8 cellular contexts compared by ENCODE assay signal in genomic region chr1:2549367-2550011, GRCh38. TPM values are rescaled to one million over a fixed set of nuclear protein-coding genes. Genes with fewer than 3 reads are reported as not detected.
DNase-seq lines count a peak whose midpoint lies in the region; ATAC-seq and TF ChIP-seq lines count a peak whose summit lies in the region.
"Not testable (repeated sequence)": the region's sequence is repeated elsewhere in the genome, so short reads cannot be mapped to it uniquely, and the experiment has no call there.

No MANE protein-coding gene starts in this region.

- not testable (repeated sequence) for H3K18ac ChIP-seq in mesenchymal stem cell (ENCODE audit: low read depth in 1 of 2, low read length in 2 of 2)

- H3K36me3 Mint-ChIP-seq in CD8-positive, alpha-beta T cell; activated CD8-positive, alpha-beta T cell treated with anti-CD3 and anti-CD28 coated beads for 36 hours (ENCODE audit: low read depth): not testable (repeated sequence)

- H3K9me2 ChIP-seq in MM.1S (replicated peaks; ENCODE audit: insufficient read depth, low read length): not testable (repeated sequence)

- not testable (repeated sequence) for H3K36me3 ChIP-seq in CD8-positive, alpha-beta T cell (ENCODE audit: insufficient read depth, low read length); MM.1S (replicated peaks; ENCODE audit: insufficient read depth, low read length); ascending aorta; esophagus (ENCODE audit: control insufficient read depth in 2 of 2, insufficient read depth in 2 of 2, low read length in 1 of 2); mesenchymal stem cell (ENCODE audit: control insufficient read depth in 1 of 2, insufficient read depth in 2 of 2, low read depth in 1 of 2, low read length in 2 of 2); gastrocnemius medialis; tibial artery

- H4K91ac ChIP-seq in mesenchymal stem cell (ENCODE audit: low read length): not testable (repeated sequence)

- not testable (repeated sequence) for H2AFZ ChIP-seq in MM.1S (ENCODE audit: low read length); mesenchymal stem cell (ENCODE audit: low read depth, low read length)

- not testable (repeated sequence) for H3K14ac ChIP-seq in mesenchymal stem cell (ENCODE audit: low read length in 2 of 2)

- peaks cover 21% of the 10 kb centered on the region for H3K4me1 ChIP-seq in CD8-positive, alpha-beta T cell (ENCODE audit: insufficient read depth, low read length)
- peaks cover 20% of the 10 kb centered on the region for H3K4me1 ChIP-seq in MM.1S (ENCODE audit: low read length)
- H3K4me1 ChIP-seq in ascending aorta: peaks cover 13 to 31% of the 10 kb centered on the region in 2 donors
- peaks cover 4 to 22% of the 10 kb centered on the region in 2 donors for H3K4me1 ChIP-seq in esophagus (ENCODE audit: control insufficient read depth in 2 of 2, insufficient read depth in 2 of 2, low read length in 1 of 2)
- peaks cover 43% of the 10 kb centered on the region for H3K4me1 ChIP-seq in mesenchymal stem cell (ENCODE audit: control insufficient read depth, insufficient read depth, low read depth, low read length)
- peaks cover 11 to 35% of the 10 kb centered on the region in 2 donors for H3K4me1 ChIP-seq in gastrocnemius medialis
- H3K4me1 ChIP-seq in tibial artery: peaks cover 0 to 52% (median 39%) of the 10 kb centered on the region in 4 donors

- not testable (repeated sequence) for ATAC-seq in CD8-positive, alpha-beta T cell; activated CD8-positive, alpha-beta T cell treated with anti-CD3 and anti-CD28 coated beads for 36 hours; gastrocnemius medialis

- H3K9ac ChIP-seq in MM.1S (ENCODE audit: low read length): peak overlapping the region; percentile 88
- peak overlapping the region; percentile 80 for H3K9ac ChIP-seq in mesenchymal stem cell (ENCODE audit: low read length)

- H3K27ac Mint-ChIP-seq in CD8-positive, alpha-beta T cell: peak overlapping the region; percentile 96
- H3K27ac Mint-ChIP-seq in activated CD8-positive, alpha-beta T cell treated with anti-CD3 and anti-CD28 coated beads for 36 hours: peak overlapping the region; percentile 98

- peak overlapping the region; percentile 79 for H3K27ac ChIP-seq in CD8-positive, alpha-beta T cell (ENCODE audit: low read depth, low read length)
- H3K27ac ChIP-seq in MM.1S (ENCODE audit: low read length) (peak overlapping the region; percentile 98), ascending aorta (peak overlapping the region; percentile 92 to 95), esophagus (ENCODE audit: low read depth in 2 of 2, low read length in 1 of 2) (peak overlapping the region; percentile 96 to 99), gastrocnemius medialis (peak overlapping the region; percentile 86 to 94 (median 88)), tibial artery (peak overlapping the region; percentile 95 to 97)
- not testable (repeated sequence) for H3K27ac ChIP-seq in mesenchymal stem cell (ENCODE audit: low read length, poor library complexity, severe bottlenecking)

- H3K9me3 Mint-ChIP-seq in CD8-positive, alpha-beta T cell; activated CD8-positive, alpha-beta T cell treated with anti-CD3 and anti-CD28 coated beads for 36 hours: not testable (repeated sequence)

- H2BK12ac ChIP-seq in mesenchymal stem cell (ENCODE audit: low read length in 2 of 2): not testable (repeated sequence)

- H3K79me1 ChIP-seq in mesenchymal stem cell (replicated peaks; ENCODE audit: low read length, poor library complexity, severe bottlenecking): not testable (repeated sequence)

- in situ Hi-C loops in gastrocnemius medialis (cut with MboI; ENCODE audit: low sequenced_read_pairs in 4 of 4): loop anchor here (10.0 to 25.0 kb wide), 2 partner anchors 135 to 337 kb away; partner anchors contain the start of gene PEX10 (in 4 of the 4)

- H3K4me3 ChIP-seq in CD8-positive, alpha-beta T cell (ENCODE audit: low read depth, low read length): peak overlapping the region; percentile 28
- H3K4me3 ChIP-seq in MM.1S (ENCODE audit: low read length) (peak overlapping the region; percentile 48), ascending aorta (peak overlapping the region; percentile 38 to 49), gastrocnemius medialis (peak overlapping the region; percentile 18 to 65 (median 50)), tibial artery (peak overlapping the region; percentile 37 to 45)
- H3K4me3 ChIP-seq in esophagus (ENCODE audit: low read depth in 1 of 2, low read length in 2 of 2); mesenchymal stem cell (ENCODE audit: insufficient read depth in 1 of 2, low read depth in 1 of 2, low read length in 2 of 2): not testable (repeated sequence)

- not testable (repeated sequence) for H3K79me2 ChIP-seq in MM.1S (ENCODE audit: low read length)

- not testable (repeated sequence) for TF ChIP-seq POLR2A in gastrocnemius medialis (IDR thresholded peaks at IDR 0.05)

- not testable (repeated sequence) for DNase-seq in CD8-positive, alpha-beta T cell; MM.1S; activated CD8-positive, alpha-beta T cell treated with anti-CD3 and anti-CD28 coated beads for 36 hours; ascending aorta (ENCODE audit: low spot score in 2 of 2); mesenchymal stem cell; gastrocnemius medialis; tibial artery

- H3K23ac ChIP-seq in mesenchymal stem cell (ENCODE audit: low read length in 2 of 2): not testable (repeated sequence)

- CTCF ChIA-PET in CD8-positive, alpha-beta T cell (lab: Charles Lee): interaction anchor here (0.7 to 5.6 kb wide), 3 partner anchors 35 to 158 kb away, joined by 4 to 45 read pairs (median 6); partner anchors contain the start of genes MORN1 and RER1
- CTCF ChIA-PET in activated CD8-positive, alpha-beta T cell treated with anti-CD3 and anti-CD28 coated beads for 36 hours (lab: Charles Lee): interaction anchor here (0.9 to 2.8 kb wide), 6 partner anchors 9 to 355 kb away, joined by 3 to 11 read pairs (median 3); partner anchors contain the start of gene FAAP20

- intact Hi-C loops in CD8-positive, alpha-beta T cell (cut with DNase I, micrococcal nuclease): loop anchor here in 1 of 2 experiments (2.0 to 10.0 kb wide), 5 partner anchors 235 to 495 kb away; partner anchors contain the start of genes FAAP20 and PRKCZ
- intact Hi-C loops in activated CD8-positive, alpha-beta T cell treated with anti-CD3 and anti-CD28 coated beads for 36 hours (cut with micrococcal nuclease): loop anchor here (5.0 to 10.0 kb wide), 3 partner anchors 38 to 137 kb away; partner anchors contain the start of genes PEX10 and PRXL2B
- intact Hi-C loops in ascending aorta (cut with DNase I): not testable (repeated sequence)
- intact Hi-C loops in gastrocnemius medialis (cut with DNase I; ENCODE audit: low total_unique reads): loop anchor here (5.0 to 10.0 kb wide), 3 partner anchors 85 to 352 kb away; no protein-coding TSS in a partner anchor
- intact Hi-C loops in tibial artery (cut with DNase I; ENCODE audit: low total_unique reads): loop anchor here (2.0 kb wide), 1 partner anchor 135 kb away; no protein-coding TSS in a partner anchor

- H3K4me1 Mint-ChIP-seq in CD8-positive, alpha-beta T cell (ENCODE audit: low read depth): peaks cover 24% of the 10 kb centered on the region
- peaks cover 30% of the 10 kb centered on the region for H3K4me1 Mint-ChIP-seq in activated CD8-positive, alpha-beta T cell treated with anti-CD3 and anti-CD28 coated beads for 36 hours (ENCODE audit: low read depth)

- H4K20me1 ChIP-seq in MM.1S (ENCODE audit: insufficient read depth, low read length): not testable (repeated sequence)

- H3K27me3 Mint-ChIP-seq in CD8-positive, alpha-beta T cell (ENCODE audit: low read depth); activated CD8-positive, alpha-beta T cell treated with anti-CD3 and anti-CD28 coated beads for 36 hours: not testable (repeated sequence)

- H3K4me3 Mint-ChIP-seq in CD8-positive, alpha-beta T cell: not testable (repeated sequence)
- peak overlapping the region; percentile 83 for H3K4me3 Mint-ChIP-seq in activated CD8-positive, alpha-beta T cell treated with anti-CD3 and anti-CD28 coated beads for 36 hours

- not testable (repeated sequence) for H2BK5ac ChIP-seq in mesenchymal stem cell (ENCODE audit: low read depth, low read length, poor library complexity, severe bottlenecking)

- peaks cover 36% of the 10 kb centered on the region for H3F3A ChIP-seq in MM.1S (ENCODE audit: insufficient read depth, low read length)

- not testable (repeated sequence) for TF ChIP-seq CTCF in CD8-positive, alpha-beta T cell (IDR thresholded peaks at IDR 0.05); MM.1S (IDR thresholded peaks at IDR 0.05; ENCODE audit: low read length); activated CD8-positive, alpha-beta T cell treated with anti-CD3 and anti-CD28 coated beads for 36 hours (IDR thresholded peaks at IDR 0.05); ascending aorta (IDR thresholded peaks at IDR 0.05); gastrocnemius medialis (IDR thresholded peaks at IDR 0.05 in 4 of 5, conservative IDR thresholded peaks at IDR 0.05 in 1 of 5); tibial artery (IDR thresholded peaks at IDR 0.05)

- not testable (repeated sequence) for H2AK5ac ChIP-seq in mesenchymal stem cell (ENCODE audit: low read length, severe bottlenecking)

- H3K27me3 ChIP-seq in CD8-positive, alpha-beta T cell (ENCODE audit: insufficient read depth, low read length); MM.1S (replicated peaks; ENCODE audit: insufficient read depth, low read length); ascending aorta; esophagus (ENCODE audit: control insufficient read depth in 1 of 2, insufficient read depth in 2 of 2, low read length in 2 of 2); mesenchymal stem cell (ENCODE audit: control insufficient read depth in 1 of 2, insufficient read depth in 1 of 2, low read length in 2 of 2): not testable (repeated sequence)
- H3K27me3 ChIP-seq in gastrocnemius medialis (peaks cover 10 to 20% (median 12%) of the 10 kb centered on the region in 3 donors), tibial artery (peaks cover 0 to 23% of the 10 kb centered on the region in 2 donors)

- peak overlapping the region; percentile 100 for H3K4me2 ChIP-seq in MM.1S (ENCODE audit: low read depth, low read length)
- not testable (repeated sequence) for H3K4me2 ChIP-seq in mesenchymal stem cell (ENCODE audit: low read length, poor library complexity, severe bottlenecking)

- not testable (repeated sequence) for H2BK15ac ChIP-seq in mesenchymal stem cell (ENCODE audit: low read depth, poor library complexity, severe bottlenecking)

- 76 to 77% methylated on average over 23 to 25 of the region's 28 CpGs for WGBS in esophagus, 2 donors
- 94% methylated on average over 22 of the region's 28 CpGs for WGBS in mesenchymal stem cell

- H3K9me3 ChIP-seq in CD8-positive, alpha-beta T cell (ENCODE audit: low read length); MM.1S (replicated peaks; ENCODE audit: insufficient read depth, low read length); ascending aorta; esophagus (ENCODE audit: control insufficient read depth in 2 of 2, insufficient read depth in 1 of 2, low read depth in 1 of 2, low read length in 1 of 2); mesenchymal stem cell (ENCODE audit: control insufficient read depth, low read length); gastrocnemius medialis; tibial artery: not testable (repeated sequence)

- not testable (repeated sequence) for H2BK120ac ChIP-seq in mesenchymal stem cell (ENCODE audit: low read depth, low read length)

- not testable (repeated sequence) for H4K8ac ChIP-seq in mesenchymal stem cell (ENCODE audit: low read length)

- POLR2A ChIA-PET in CD8-positive, alpha-beta T cell (lab: Charles Lee): interaction anchor here (1.2 to 12.0 kb wide), 5 partner anchors 20 to 158 kb away, joined by 3 to 174 read pairs (median 15); partner anchors contain the start of genes HES5, MORN1, PANK4 and PEX10
- POLR2A ChIA-PET in activated CD8-positive, alpha-beta T cell treated with anti-CD3 and anti-CD28 coated beads for 36 hours (lab: Charles Lee): interaction anchor here (1.3 to 8.3 kb wide), 3 partner anchors 8 to 36 kb away, joined by 4 to 138 read pairs (median 39); partner anchors contain the start of genes HES5, PANK4 and PRXL2B

- H3K4ac ChIP-seq in mesenchymal stem cell (ENCODE audit: low read depth in 1 of 2, low read length in 2 of 2): not testable (repeated sequence)

RNA-seq across cellular contexts. Expression of gene TNFRSF14, which starts 6.7 kb away (rescaled TPM):
- total RNA-seq in CD8-positive, alpha-beta T cell: 100 to 1,000 TPM; 158 to 160 TPM
- 100 to 1,000 TPM; 134 to 140 TPM for total RNA-seq in activated CD8-positive, alpha-beta T cell treated with anti-CD3 and anti-CD28 coated beads for 36 hours
- 141 TPM for total RNA-seq in ascending aorta
- polyA plus RNA-seq in esophagus: 10 to 100 TPM; 34.1 to 57.5 TPM
- polyA plus RNA-seq in mesenchymal stem cell (2013, experiment 1 of 2): 0.73 TPM
- polyA plus RNA-seq in mesenchymal stem cell (2013, experiment 2 of 2): 0.89 TPM
- total RNA-seq in gastrocnemius medialis: 10 to 100 TPM in 1 of 4 donors, 1 to 10 TPM in 3; 3.4 to 11.5 (median 5.0) TPM

RNA-seq across cellular contexts. Expression of gene HES5, which starts 19.4 kb away (rescaled TPM):
- total RNA-seq in CD8-positive, alpha-beta T cell: not detected
- total RNA-seq in activated CD8-positive, alpha-beta T cell treated with anti-CD3 and anti-CD28 coated beads for 36 hours: not detected
- total RNA-seq in ascending aorta (not detected), gastrocnemius medialis (under 1 TPM in 1 of 4 donors, not detected in 3; 0.49 TPM)
- 1 to 10 TPM in 1 of 2 donors, under 1 TPM in 1; 0.71 to 1.5 TPM for polyA plus RNA-seq in esophagus
- not detected for polyA plus RNA-seq in mesenchymal stem cell (2013, experiment 1 of 2)
- not detected for polyA plus RNA-seq in mesenchymal stem cell (2013, experiment 2 of 2)

RNA-seq across cellular contexts. Expression of gene PANK4, which starts 23.1 kb away (rescaled TPM):
- total RNA-seq in CD8-positive, alpha-beta T cell: 10 to 100 TPM; 44.1 to 44.8 TPM
- total RNA-seq in activated CD8-positive, alpha-beta T cell treated with anti-CD3 and anti-CD28 coated beads for 36 hours: 10 to 100 TPM; 39.0 to 40.6 TPM
- 80.5 TPM for total RNA-seq in ascending aorta
- polyA plus RNA-seq in esophagus: 10 to 100 TPM; 10.1 to 15.4 TPM
- polyA plus RNA-seq in mesenchymal stem cell (2013, experiment 1 of 2): 10.2 TPM
- polyA plus RNA-seq in mesenchymal stem cell (2013, experiment 2 of 2): 9.9 TPM
- total RNA-seq in gastrocnemius medialis: 10 to 100 TPM; 27.5 to 54.2 (median 38.5) TPM

RNA-seq across cellular contexts. Expression of gene PRXL2B, which starts 37.1 kb away (rescaled TPM):
- total RNA-seq in CD8-positive, alpha-beta T cell: 10 to 100 TPM; 13.5 to 15.9 TPM
- 10 to 100 TPM; 39.1 to 43.6 TPM for total RNA-seq in activated CD8-positive, alpha-beta T cell treated with anti-CD3 and anti-CD28 coated beads for 36 hours
- total RNA-seq in ascending aorta (20.1 TPM), gastrocnemius medialis (1 to 10 TPM in 2 of 4 donors, under 1 TPM in 2; 0.52 to 2.7 (median 1.1) TPM)
- 10 to 100 TPM; 12.2 to 16.3 TPM for polyA plus RNA-seq in esophagus
- 17.2 TPM for polyA plus RNA-seq in mesenchymal stem cell (2013, experiment 1 of 2)
- polyA plus RNA-seq in mesenchymal stem cell (2013, experiment 2 of 2): 17.2 TPM

Comparison
In these comparisons a context has a peak if more than half of its experiments do, and no peak if none do; other contexts are left out.
1. RNA of gene TNFRSF14, which starts 6.7 kb away (total RNA-seq): 158 to 160 TPM in CD8-positive, alpha-beta T cell, 141 TPM in ascending aorta (single experiment) and 134 to 140 TPM in activated CD8-positive, alpha-beta T cell treated with anti-CD3 and anti-CD28 coated beads for 36 hours; 3.4 to 11.5 TPM in gastrocnemius medialis; every median in the first group is over 10 times any median in the second.